In genomic region chr11:116879789-116880402, GRCh38 we compare ENCODE assay signal across 8 cellular contexts. TPM values are rescaled to one million over a fixed set of nuclear protein-coding genes. Genes with fewer than 3 reads are reported as not detected.
DNase-seq lines count a peak whose midpoint lies in the region; ATAC-seq and TF ChIP-seq lines count a peak whose summit lies in the region.

No MANE protein-coding gene starts in this region.

- no peak overlapping the region for H3K4me3 Mint-ChIP-seq in activated CD8-positive, alpha-beta T cell treated with anti-CD3 and anti-CD28 coated beads, Interleukin-2, amount 10 ng/mL, durations not matched to agents 7 days and 5 days
- H3K4me3 Mint-ChIP-seq in progenitor cell of endocrine pancreas (ENCODE audit: low read depth), result no peak overlapping the region

- peak; percentile 78 for TF ChIP-seq CTCF in progenitor cell of endocrine pancreas (IDR thresholded peaks at IDR 0.05; ENCODE audit: unreplicated experiment)

- peaks cover 6% of the 10 kb centered on the region for H3K36me3 Mint-ChIP-seq in activated CD8-positive, alpha-beta T cell treated with anti-CD3 and anti-CD28 coated beads, Interleukin-2, amount 10 ng/mL, durations not matched to agents 7 days and 5 days (ENCODE audit: low read depth)
- peaks cover 10% of the 10 kb centered on the region for H3K36me3 Mint-ChIP-seq in progenitor cell of endocrine pancreas (ENCODE audit: insufficient read depth)

- H3K4me1 Mint-ChIP-seq in activated CD8-positive, alpha-beta T cell treated with anti-CD3 and anti-CD28 coated beads, Interleukin-2, amount 10 ng/mL, durations not matched to agents 7 days and 5 days (ENCODE audit: low read depth), result peaks cover 2% of the 10 kb centered on the region
- H3K4me1 Mint-ChIP-seq in progenitor cell of endocrine pancreas (ENCODE audit: low read depth), result peaks cover 1% of the 10 kb centered on the region

- peak overlapping the region; percentile 20 for H3K27ac Mint-ChIP-seq in activated CD8-positive, alpha-beta T cell treated with anti-CD3 and anti-CD28 coated beads, Interleukin-2, amount 10 ng/mL, durations not matched to agents 7 days and 5 days
- H3K27ac Mint-ChIP-seq in progenitor cell of endocrine pancreas, result peak overlapping the region; percentile 53

- POLR2A ChIA-PET in activated CD8-positive, alpha-beta T cell treated with anti-CD3 and anti-CD28 coated beads, Interleukin-2, amount 10 ng/mL, durations not matched to agents 7 days and 5 days (lab: Charles Lee), result interaction anchor here (1.4 kb wide), 1 partner anchor 106 kb away, joined by 4 read pairs; no protein-coding TSS in a partner anchor

- H3K9me3 Mint-ChIP-seq in activated CD8-positive, alpha-beta T cell treated with anti-CD3 and anti-CD28 coated beads, Interleukin-2, amount 10 ng/mL, durations not matched to agents 7 days and 5 days (ENCODE audit: insufficient read depth), result no peaks in the 10 kb centered on the region
- no peaks in the 10 kb centered on the region for H3K9me3 Mint-ChIP-seq in progenitor cell of endocrine pancreas (ENCODE audit: low read depth)

- CTCF ChIA-PET in activated CD8-positive, alpha-beta T cell treated with anti-CD3 and anti-CD28 coated beads, Interleukin-2, amount 10 ng/mL, durations not matched to agents 7 days and 5 days (lab: Charles Lee), result interaction anchor here (0.6 to 6.0 kb wide), 38 partner anchors 9 to 347 kb away, joined by 3 to 57 read pairs (median 4); partner anchors contain the start of genes APOA1, APOA5 and SIK3

- DNase-seq in CMK (ENCODE audit: low read depth), result peak; percentile 20
- DNase-seq in NCI-H2227 (lab: John Stamatoyannopoulos, UW; ENCODE audit: unreplicated experiment), result peak; percentile 60
- peak; percentile 55 for DNase-seq in activated CD8-positive, alpha-beta T cell treated with anti-CD3 and anti-CD28 coated beads, Interleukin-2, amount 10 ng/mL, durations not matched to agents 7 days and 5 days
- peak; percentile 61 for DNase-seq in glomerular visceral epithelial cell (ENCODE audit: extremely low spot score)
- DNase-seq in progenitor cell of endocrine pancreas (ENCODE audit: low spot score, unreplicated experiment), result no peak
- no peak for DNase-seq in activated CD4-positive, alpha-beta T cell treated with anti-CD3 and anti-CD28 coated beads for 1 hour

- H3K27me3 Mint-ChIP-seq in activated CD8-positive, alpha-beta T cell treated with anti-CD3 and anti-CD28 coated beads, Interleukin-2, amount 10 ng/mL, durations not matched to agents 7 days and 5 days (ENCODE audit: low read depth), result no peaks in the 10 kb centered on the region
- no peaks in the 10 kb centered on the region for H3K27me3 Mint-ChIP-seq in progenitor cell of endocrine pancreas

- ATAC-seq in GM21619 (IDR thresholded peaks at IDR 0.05; ENCODE audit: unreplicated experiment) (peak; percentile 76), GM19328 (IDR thresholded peaks at IDR 0.05; ENCODE audit: unreplicated experiment) (no peak)
- peak; percentile 75 for ATAC-seq in activated CD8-positive, alpha-beta T cell treated with anti-CD3 and anti-CD28 coated beads, Interleukin-2, amount 10 ng/mL, durations not matched to agents 7 days and 5 days

RNA-seq across cellular contexts. Expression of gene APOA1, which starts 42.5 kb away (rescaled TPM):
- not detected for total RNA-seq in activated CD8-positive, alpha-beta T cell treated with anti-CD3 and anti-CD28 coated beads, Interleukin-2, amount 10 ng/mL, durations not matched to agents 7 days and 5 days
- total RNA-seq in progenitor cell of endocrine pancreas, result 189 and 203 TPM in 2 replicates

RNA-seq across cellular contexts. Expression of gene APOC3, which starts 50.2 kb away (rescaled TPM):
- not detected for total RNA-seq in activated CD8-positive, alpha-beta T cell treated with anti-CD3 and anti-CD28 coated beads, Interleukin-2, amount 10 ng/mL, durations not matched to agents 7 days and 5 days
- 14.9 and 16.3 TPM in 2 replicates for total RNA-seq in progenitor cell of endocrine pancreas

RNA-seq across cellular contexts. Expression of gene APOA4, which starts 56.8 kb away (rescaled TPM):
- total RNA-seq in activated CD8-positive, alpha-beta T cell treated with anti-CD3 and anti-CD28 coated beads, Interleukin-2, amount 10 ng/mL, durations not matched to agents 7 days and 5 days, result not detected
- total RNA-seq in progenitor cell of endocrine pancreas, result not detected in 2 replicates

Comparison
In these comparisons a context has a peak if more than half of its experiments do, and no peak if none do; other contexts are left out.
1. DNase-seq: peak in CMK (single experiment), NCI-H2227 (single experiment), activated CD8-positive, alpha-beta T cell treated with anti-CD3 and anti-CD28 coated beads, Interleukin-2, amount 10 ng/mL, durations not matched to agents 7 days and 5 days (single experiment) and glomerular visceral epithelial cell (single experiment); none in progenitor cell of endocrine pancreas (single experiment) and activated CD4-positive, alpha-beta T cell treated with anti-CD3 and anti-CD28 coated beads for 1 hour (single experiment).
2. RNA of gene APOA1, which starts 42.5 kb away (total RNA-seq): 189 to 203 TPM in progenitor cell of endocrine pancreas; not detected in activated CD8-positive, alpha-beta T cell treated with anti-CD3 and anti-CD28 coated beads, Interleukin-2, amount 10 ng/mL, durations not matched to agents 7 days and 5 days; every median in the first group is over 100 times any median in the second.
3. RNA of gene APOC3, which starts 50.2 kb away (total RNA-seq): 14.9 to 16.3 TPM in progenitor cell of endocrine pancreas; not detected in activated CD8-positive, alpha-beta T cell treated with anti-CD3 and anti-CD28 coated beads, Interleukin-2, amount 10 ng/mL, durations not matched to agents 7 days and 5 days; every median in the first group is over 10 times any median in the second.